In genomic region chr15:67920524-67921240, GRCh38 we compare ENCODE assay signal across 1 cellular context.
TF ChIP-seq lines count a peak whose summit lies in the region.

No MANE protein-coding gene starts in this region.

TF ChIP-seq in K562, 482 proteins besides CTCF, POLR2A, EP300 and RAD21 (continued from another document and continues in another):
- 0 out of 2 replicates have a peak, but pooled peaks have one; percentile 2 for TF ChIP-seq ZNF518B (CRISPR knock-in tag; IDR thresholded peaks at IDR 0.05)
- peak; percentile 25; the same call in 1 of the 2 replicates for TF ChIP-seq CBFA2T2 (conservative IDR thresholded peaks at IDR 0.05)
- TF ChIP-seq DDX20 (tag; IDR thresholded peaks at IDR 0.05; ENCODE audit: low read depth) = peak; percentile 93
- TF ChIP-seq CTBP1 (IDR thresholded peaks at IDR 0.05; ENCODE audit: borderline replicate concordance) = 0 out of 2 replicates have a peak, but pooled peaks have one; percentile 10
- TF ChIP-seq MTA3 (IDR thresholded peaks at IDR 0.05; ENCODE audit: borderline replicate concordance) = no peak
- TF ChIP-seq NFIX (CRISPR knock-in tag; IDR thresholded peaks at IDR 0.05; ENCODE audit: low read depth) = 0 out of 2 replicates have a peak, but pooled peaks have one; percentile 28
- TF ChIP-seq PPARD (CRISPR knock-in tag; IDR thresholded peaks at IDR 0.05) = 0 out of 2 replicates have a peak, but pooled peaks have one; percentile 44
- no peak for TF ChIP-seq FOXM1 (IDR thresholded peaks at IDR 0.05; ENCODE audit: low read depth)
- no peak for TF ChIP-seq FOXM1 (CRISPR knock-in tag; IDR thresholded peaks at IDR 0.05; ENCODE audit: low read depth)
- TF ChIP-seq SMARCA4 (IDR thresholded peaks at IDR 0.05) = 0 out of 2 replicates have a peak, but pooled peaks have one; percentile 39
- no peak for TF ChIP-seq HLTF (IDR thresholded peaks at IDR 0.05)
- TF ChIP-seq ZNF707 (CRISPR knock-in tag; conservative IDR thresholded peaks at IDR 0.05) = 0 out of 2 replicates have a peak, but pooled peaks have one; percentile 45
- peak; percentile 76 for TF ChIP-seq ZNF354B (CRISPR knock-in tag; IDR thresholded peaks at IDR 0.05)
- TF ChIP-seq OTX1 (CRISPR knock-in tag; IDR thresholded peaks at IDR 0.05) = peak; percentile 61; the same call in 1 of the 2 replicates
- TF ChIP-seq TEAD1 (CRISPR knock-in tag; IDR thresholded peaks at IDR 0.05) = peak in 1 of 2 experiments; percentile 93; a peak in 2 of 4 replicates
- peak; percentile 82; the same call in 1 of the 2 replicates for TF ChIP-seq CREB5 (CRISPR knock-in tag; IDR thresholded peaks at IDR 0.05)
- peak; percentile 57 for TF ChIP-seq TAL1 (IDR thresholded peaks at IDR 0.05)
- TF ChIP-seq ETV1 (tag; conservative IDR thresholded peaks at IDR 0.05; ENCODE audit: low read depth) = peak; percentile 57; the same call in 1 of the 2 replicates
- TF ChIP-seq HNRNPL (IDR thresholded peaks at IDR 0.05; ENCODE audit: low read depth, low read length) = no peak
- TF ChIP-seq SMAD3 (CRISPR knock-in tag; conservative IDR thresholded peaks at IDR 0.05) = peak; percentile 93
- no peak for TF ChIP-seq NR2C1 (IDR thresholded peaks at IDR 0.05)
- TF ChIP-seq NR2C1 (tag; IDR thresholded peaks at IDR 0.05) = peak; percentile 69
- TF ChIP-seq XRCC4 (IDR thresholded peaks at IDR 0.05; ENCODE audit: extremely low read depth, insufficient read depth, insufficient read length) = no peak
- TF ChIP-seq ZC3H11A (IDR thresholded peaks at IDR 0.05; ENCODE audit: low read depth, low read length) = no peak
- TF ChIP-seq BHLHE40 (IDR thresholded peaks at IDR 0.05; ENCODE audit: low read length) = no peak
- peak; percentile 89 for TF ChIP-seq PTTG1 (tag; IDR thresholded peaks at IDR 0.05; ENCODE audit: low read depth)
- peak; percentile 70; the same call in 1 of the 2 replicates for TF ChIP-seq ZNF445 (CRISPR knock-in tag; IDR thresholded peaks at IDR 0.05; ENCODE audit: low read depth)
- TF ChIP-seq ZNF589 (CRISPR knock-in tag; IDR thresholded peaks at IDR 0.05; ENCODE audit: low read depth) = peak; percentile 78; the same call in 1 of the 2 replicates
- TF ChIP-seq POLR2H (tag; IDR thresholded peaks at IDR 0.05; ENCODE audit: low read depth) = no peak
- no peak for TF ChIP-seq E2F3 (CRISPR knock-in tag; IDR thresholded peaks at IDR 0.05)
- peak; percentile 90; the same call in 1 of the 2 replicates for TF ChIP-seq ZBTB9 (CRISPR knock-in tag; IDR thresholded peaks at IDR 0.05)
- TF ChIP-seq NFYB (IDR thresholded peaks at IDR 0.05; ENCODE audit: extremely low read depth, insufficient read length) = no peak
- TF ChIP-seq IFI16 (CRISPR knock-in tag; IDR thresholded peaks at IDR 0.05) = 0 out of 2 replicates have a peak, but pooled peaks have one; percentile 60
- peak; percentile 97 for TF ChIP-seq ZNF592 (IDR thresholded peaks at IDR 0.05)
- TF ChIP-seq PRDM10 (IDR thresholded peaks at IDR 0.05; ENCODE audit: partially characterized antibody) = peak; percentile 82
- TF ChIP-seq PATZ1 (CRISPR knock-in tag; IDR thresholded peaks at IDR 0.05; ENCODE audit: borderline replicate concordance) = 0 out of 2 replicates have a peak, but pooled peaks have one; percentile 49
- TF ChIP-seq RNF2 (IDR thresholded peaks at IDR 0.05) = no peak
- peak; percentile 94 for TF ChIP-seq CREB3 (tag; conservative IDR thresholded peaks at IDR 0.05; ENCODE audit: low read depth)
- no peak for TF ChIP-seq ZNF282 (CRISPR knock-in tag; IDR thresholded peaks at IDR 0.05)
- TF ChIP-seq ZNF449 (CRISPR knock-in tag; IDR thresholded peaks at IDR 0.05) = peak; percentile 93
- peak; percentile 49 for TF ChIP-seq NCOR1 (IDR thresholded peaks at IDR 0.05)
- no peak for TF ChIP-seq NCOA2 (IDR thresholded peaks at IDR 0.05; ENCODE audit: partially characterized antibody in 2 of 2)
- TF ChIP-seq IRF9 (tag; IDR thresholded peaks at IDR 0.05) = peak; percentile 20; the same call in 1 of the 2 replicates
- TF ChIP-seq CXXC5 (CRISPR knock-in tag; IDR thresholded peaks at IDR 0.05) = peak; percentile 69
- TF ChIP-seq CCAR2 (IDR thresholded peaks at IDR 0.05; ENCODE audit: low read depth, low read length) = no peak
